ENCODE assay signal across 15 cellular contexts in the genomic region with DNA sequence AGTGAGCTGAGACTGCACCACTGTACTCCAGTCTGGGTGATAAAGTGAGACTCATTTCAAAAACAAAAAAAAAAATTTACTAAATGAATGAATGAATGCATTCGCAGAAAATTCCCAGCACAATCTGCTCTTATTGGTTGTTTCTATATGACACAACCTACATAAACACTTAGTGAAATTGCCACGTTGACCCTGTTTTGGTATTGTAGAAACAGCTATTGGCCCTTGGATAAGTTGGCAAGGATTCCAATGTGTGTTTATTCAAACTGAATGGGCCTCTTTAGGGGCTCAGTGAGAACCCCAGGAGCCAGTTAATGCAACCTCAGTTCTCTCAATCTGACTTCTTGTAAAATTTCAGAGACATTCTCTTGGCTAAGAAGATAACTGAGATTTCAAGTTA.
DNase-seq lines count a peak whose midpoint lies in the region; ATAC-seq and TF ChIP-seq lines count a peak whose summit lies in the region.
"Had no signal": no experiment of that assay in that cellular context is flagged by ENCODE, and none has a peak within 500 bp of the region (broad histone marks: within the 10 kb centered on the region; RNA-seq: fewer than 3 reads in every experiment).

No MANE protein-coding gene starts in this region.

- no peak for ATAC-seq in activated CD8-positive, alpha-beta T cell treated with anti-CD3 and anti-CD28 coated beads, Interleukin-2, amount 10 ng/mL, durations not matched to agents 7 days and 5 days

- no peaks in the 10 kb centered on the region for H3K36me3 Mint-ChIP-seq in activated CD4-positive, alpha-beta memory T cell treated with anti-CD3 and anti-CD28 coated beads, Interleukin-2, amount 10 ng/mL, durations not matched to agents 7 days and 5 days (ENCODE audit: low read depth)
- no peaks in the 10 kb centered on the region for H3K36me3 Mint-ChIP-seq in activated CD8-positive, alpha-beta T cell treated with anti-CD3 and anti-CD28 coated beads, Interleukin-2, amount 10 ng/mL, durations not matched to agents 7 days and 5 days (ENCODE audit: low read depth)
- H3K36me3 Mint-ChIP-seq: CD4-positive, alpha-beta memory T cell had no signal

- TF ChIP-seq CTCF in Peyer's patch (IDR thresholded peaks at IDR 0.05) (no peak), fibroblast of pulmonary artery (IDR thresholded peaks at IDR 0.05; ENCODE audit: low read length, missing control alignments) (no peak), stomach (IDR thresholded peaks at IDR 0.05) (no peak)

- no peaks in the 10 kb centered on the region for H3K9me3 Mint-ChIP-seq in activated CD4-positive, alpha-beta memory T cell treated with anti-CD3 and anti-CD28 coated beads, Interleukin-2, amount 10 ng/mL, durations not matched to agents 7 days and 5 days
- H3K9me3 Mint-ChIP-seq in activated CD8-positive, alpha-beta T cell treated with anti-CD3 and anti-CD28 coated beads, Interleukin-2, amount 10 ng/mL, durations not matched to agents 7 days and 5 days (ENCODE audit: insufficient read depth): no peaks in the 10 kb centered on the region
- H3K9me3 Mint-ChIP-seq: activated CD4-positive, alpha-beta T cell treated with anti-CD3 and anti-CD28 coated beads, Interleukin-2, amount 10 ng/mL, durations not matched to agents 24 days and 14 days; CD4-positive, alpha-beta memory T cell had no signal

- CTCF ChIA-PET in activated CD4-positive, alpha-beta memory T cell treated with anti-CD3 and anti-CD28 coated beads, Interleukin-2, amount 10 ng/mL, durations not matched to agents 7 days and 5 days (lab: Charles Lee): no interaction called here
- CTCF ChIA-PET in activated CD8-positive, alpha-beta T cell treated with anti-CD3 and anti-CD28 coated beads, Interleukin-2, amount 10 ng/mL, durations not matched to agents 7 days and 5 days (lab: Charles Lee): interaction anchor here (0.8 to 2.1 kb wide), 2 partner anchors 22 to 87 kb away, joined by 3 to 6 read pairs; no protein-coding TSS in a partner anchor

- DNase-seq in DMS79 treated with DMSO at 0.1 percent for 48 hours (lab: John Stamatoyannopoulos, UW) (peak; percentile 21), DMS79 (lab: John Stamatoyannopoulos, UW) (no peak), Peyer's patch (no peak), fibroblast of pulmonary artery (ENCODE audit: low read depth) (peak; percentile 8), stomach (no peak)
- DNase-seq in activated CD4-positive, alpha-beta memory T cell treated with anti-CD3 and anti-CD28 coated beads, Interleukin-2, amount 10 ng/mL, durations not matched to agents 7 days and 5 days: no peak
- no peak for DNase-seq in stimulated activated CD4-positive, alpha-beta T cell treated with anti-CD3 and anti-CD28 coated beads, Interleukin-2, amount 100 ng/mL, for 24 hours
- no peak for DNase-seq in activated CD8-positive, alpha-beta T cell treated with anti-CD3 and anti-CD28 coated beads, Interleukin-2, amount 10 ng/mL, durations not matched to agents 7 days and 5 days
- DNase-seq: 8988T; activated CD4-positive, alpha-beta T cell treated with anti-CD3 and anti-CD28 coated beads, Interleukin-2, amount 10 ng/mL, durations not matched to agents 24 days and 14 days; activated naive CD4-positive, alpha-beta T cell treated with anti-CD3 and anti-CD28 coated beads, Interleukin-2, amount 50 U/mL, for 16 hours; CD4-positive, alpha-beta memory T cell; NCI-H446; small intestine had no signal

- POLR2A ChIA-PET in activated CD4-positive, alpha-beta memory T cell treated with anti-CD3 and anti-CD28 coated beads, Interleukin-2, amount 10 ng/mL, durations not matched to agents 7 days and 5 days (lab: Charles Lee): no interaction called here
- POLR2A ChIA-PET in activated CD8-positive, alpha-beta T cell treated with anti-CD3 and anti-CD28 coated beads, Interleukin-2, amount 10 ng/mL, durations not matched to agents 7 days and 5 days (lab: Charles Lee): no interaction called here

- H3K4me3 Mint-ChIP-seq in activated CD4-positive, alpha-beta memory T cell treated with anti-CD3 and anti-CD28 coated beads, Interleukin-2, amount 10 ng/mL, durations not matched to agents 7 days and 5 days: no peak overlapping the region
- H3K4me3 Mint-ChIP-seq in activated CD8-positive, alpha-beta T cell treated with anti-CD3 and anti-CD28 coated beads, Interleukin-2, amount 10 ng/mL, durations not matched to agents 7 days and 5 days: no peak overlapping the region
- H3K4me3 Mint-ChIP-seq: activated CD4-positive, alpha-beta T cell treated with anti-CD3 and anti-CD28 coated beads, Interleukin-2, amount 10 ng/mL, durations not matched to agents 24 days and 14 days; CD4-positive, alpha-beta memory T cell had no signal

- H3K36me3 ChIP-seq in Peyer's patch (no peaks in the 10 kb centered on the region), stomach (no peaks in the 10 kb centered on the region)

- H3K27me3 ChIP-seq in Peyer's patch (no peaks in the 10 kb centered on the region), stomach (no peaks in the 10 kb centered on the region)

- no peak for TF ChIP-seq EP300 in stomach (IDR thresholded peaks at IDR 0.05)

- intact Hi-C loops in stomach (cut with DNase I; ENCODE audit: low total_unique reads): no loop called here

- no peak for TF ChIP-seq POLR2A in Peyer's patch (IDR thresholded peaks at IDR 0.05)
- no peak for TF ChIP-seq POLR2A in stomach (IDR thresholded peaks at IDR 0.05)

- H3K27ac Mint-ChIP-seq in activated CD4-positive, alpha-beta memory T cell treated with anti-CD3 and anti-CD28 coated beads, Interleukin-2, amount 10 ng/mL, durations not matched to agents 7 days and 5 days: no peak overlapping the region
- no peak overlapping the region for H3K27ac Mint-ChIP-seq in activated CD8-positive, alpha-beta T cell treated with anti-CD3 and anti-CD28 coated beads, Interleukin-2, amount 10 ng/mL, durations not matched to agents 7 days and 5 days
- H3K27ac Mint-ChIP-seq: activated CD4-positive, alpha-beta T cell treated with anti-CD3 and anti-CD28 coated beads, Interleukin-2, amount 10 ng/mL, durations not matched to agents 24 days and 14 days; CD4-positive, alpha-beta memory T cell had no signal

- 50 to 55% (median 54%) methylated on average over 2 of the region's 2 CpGs for WGBS in stomach, 5 donors

- H3K27ac ChIP-seq in Peyer's patch: peak overlapping the region in 3 of 4 donors; percentile 64 to 77 (median 66)
- peak overlapping the region in 3 of 5 donors; percentile 80 to 85 (median 80) for H3K27ac ChIP-seq in stomach
- H3K27ac ChIP-seq: parathyroid adenoma had no signal

- no peaks in the 10 kb centered on the region for H3K9me3 ChIP-seq in Peyer's patch
- H3K9me3 ChIP-seq in stomach: no peaks in the 10 kb centered on the region

- H3K27me3 Mint-ChIP-seq in activated CD4-positive, alpha-beta memory T cell treated with anti-CD3 and anti-CD28 coated beads, Interleukin-2, amount 10 ng/mL, durations not matched to agents 7 days and 5 days: peaks cover 6% of the 10 kb centered on the region
- H3K27me3 Mint-ChIP-seq in activated CD8-positive, alpha-beta T cell treated with anti-CD3 and anti-CD28 coated beads, Interleukin-2, amount 10 ng/mL, durations not matched to agents 7 days and 5 days (ENCODE audit: low read depth): peaks cover 13% of the 10 kb centered on the region

- H3K4me3 ChIP-seq in Peyer's patch: no peak overlapping the region
- no peak overlapping the region for H3K4me3 ChIP-seq in fibroblast of pulmonary artery (replicated peaks; ENCODE audit: low read depth, low read length)
- no peak overlapping the region for H3K4me3 ChIP-seq in stomach

- peaks cover 13% of the 10 kb centered on the region for H3K4me1 Mint-ChIP-seq in activated CD4-positive, alpha-beta memory T cell treated with anti-CD3 and anti-CD28 coated beads, Interleukin-2, amount 10 ng/mL, durations not matched to agents 7 days and 5 days
- H3K4me1 Mint-ChIP-seq in activated CD8-positive, alpha-beta T cell treated with anti-CD3 and anti-CD28 coated beads, Interleukin-2, amount 10 ng/mL, durations not matched to agents 7 days and 5 days (ENCODE audit: low read depth): peaks cover 15% of the 10 kb centered on the region
- H3K4me1 Mint-ChIP-seq: CD4-positive, alpha-beta memory T cell had no signal

- H3K4me1 ChIP-seq in Peyer's patch (peaks cover 0 to 15% (median 9%) of the 10 kb centered on the region in 4 donors), stomach (peaks cover 9 to 51% (median 19%) of the 10 kb centered on the region in 4 donors)
- H3K4me1 ChIP-seq: parathyroid adenoma had no signal

Comparison
In these comparisons a context has a peak if more than half of its experiments do, and no peak if none do; other contexts are left out.
1. DNase-seq: peak in DMS79 treated with DMSO at 0.1 percent for 48 hours (single experiment) and fibroblast of pulmonary artery (single experiment); none in DMS79 (single experiment), Peyer's patch (0 of 3), stomach (single experiment), activated CD4-positive, alpha-beta memory T cell treated with anti-CD3 and anti-CD28 coated beads, Interleukin-2, amount 10 ng/mL, durations not matched to agents 7 days and 5 days (single experiment), stimulated activated CD4-positive, alpha-beta T cell treated with anti-CD3 and anti-CD28 coated beads, Interleukin-2, amount 100 ng/mL, for 24 hours (0 of 2) and activated CD8-positive, alpha-beta T cell treated with anti-CD3 and anti-CD28 coated beads, Interleukin-2, amount 10 ng/mL, durations not matched to agents 7 days and 5 days (single experiment).